In genomic region chr1:40699787-40700186, GRCh38 we compare ENCODE assay signal across 1 cellular context.
TF ChIP-seq lines count a peak whose summit lies in the region.

No MANE protein-coding gene starts in this region.

TF ChIP-seq in GM12878, 131 proteins besides CTCF, POLR2A, EP300 and RAD21 (continued from another document and continues in another):
- TF ChIP-seq ELK1 (IDR thresholded peaks at IDR 0.05; ENCODE audit: low read depth, low read length) (no peak), ZNF384 (IDR thresholded peaks at IDR 0.05; ENCODE audit: borderline replicate concordance, low read depth, low read length) (no peak), EED (IDR thresholded peaks at IDR 0.05; ENCODE audit: low read depth) (0 out of 2 replicates have a peak, but pooled peaks have one; percentile 23), NRF1 (conservative IDR thresholded peaks at IDR 0.05; ENCODE audit: low read depth, low read length) (no peak), HDAC6 (IDR thresholded peaks at IDR 0.05; ENCODE audit: unreplicated experiment) (no peak), CEBPB (IDR thresholded peaks at IDR 0.05; ENCODE audit: borderline replicate concordance in 1 of 2, low read depth in 2 of 2, low read length in 2 of 2) (no peak), CBX5 (IDR thresholded peaks at IDR 0.05; ENCODE audit: low read depth) (no peak), NKRF (conservative IDR thresholded peaks at IDR 0.05) (no peak), BRCA1 (IDR thresholded peaks at IDR 0.05; ENCODE audit: low read depth, low read length) (no peak), USF2 (IDR thresholded peaks at IDR 0.05; ENCODE audit: borderline replicate concordance, low read depth, low read length) (no peak), ZBTB4 (CRISPR knock-in tag; IDR thresholded peaks at IDR 0.05) (no peak), ETV6 (conservative IDR thresholded peaks at IDR 0.05 in 1 of 2, IDR thresholded peaks at IDR 0.05 in 1 of 2; ENCODE audit: borderline replicate concordance in 1 of 2, low read depth in 1 of 2) (no peak), CBFB (IDR thresholded peaks at IDR 0.05; ENCODE audit: low read depth) (no peak), PML (IDR thresholded peaks at IDR 0.05; ENCODE audit: low read length) (no peak), BACH1 (IDR thresholded peaks at IDR 0.05; ENCODE audit: borderline replicate concordance) (no peak), SREBF2 (IDR thresholded peaks at IDR 0.05; ENCODE audit: low read length) (no peak), SMC3 (IDR thresholded peaks at IDR 0.05; ENCODE audit: borderline replicate concordance, low read length) (no peak), FOXM1 (IDR thresholded peaks at IDR 0.05; ENCODE audit: low read depth, low read length) (peak; percentile 62; the same call in 1 of the 2 replicates), NR2F1 (conservative IDR thresholded peaks at IDR 0.05) (no peak), EZH2 (IDR thresholded peaks at IDR 0.05; ENCODE audit: borderline replicate concordance, control insufficient read depth, low read depth, low read length) (no peak), CHD2 (IDR thresholded peaks at IDR 0.05; ENCODE audit: borderline replicate concordance, low read depth, low read length) (no peak), RFX5 (IDR thresholded peaks at IDR 0.05; ENCODE audit: low read depth, low read length) (no peak), KAT2A (conservative IDR thresholded peaks at IDR 0.05; ENCODE audit: control insufficient read depth, low read depth, low read length) (no peak), MEF2B (IDR thresholded peaks at IDR 0.05; ENCODE audit: partially characterized antibody, poor library complexity, severe bottlenecking) (no peak), MXI1 (IDR thresholded peaks at IDR 0.05; ENCODE audit: low read depth, low read length) (no peak), ZNF687 (IDR thresholded peaks at IDR 0.05) (no peak), SUPT20H (IDR thresholded peaks at IDR 0.05; ENCODE audit: borderline replicate concordance, control insufficient read depth, low read depth, low read length) (no peak), RUNX3 (IDR thresholded peaks at IDR 0.05; ENCODE audit: low read length) (peak; percentile 66), NFIC (IDR thresholded peaks at IDR 0.05; ENCODE audit: low read depth, low read length) (0 out of 2 replicates have a peak, but pooled peaks have one; percentile 52), RBBP5 (conservative IDR thresholded peaks at IDR 0.05) (no peak), GATAD2B (conservative IDR thresholded peaks at IDR 0.05; ENCODE audit: low read depth) (no peak), TCF3 (IDR thresholded peaks at IDR 0.05; ENCODE audit: borderline replicate concordance, insufficient read depth, low read depth, low read length) (no peak), ATF7 (IDR thresholded peaks at IDR 0.05; ENCODE audit: low read depth) (no peak), ZNF274 (IDR thresholded peaks at IDR 0.05; ENCODE audit: insufficient read depth, insufficient read length) (no peak), POU2F2 (IDR thresholded peaks at IDR 0.05; ENCODE audit: borderline replicate concordance, low read depth, low read length) (peak; percentile 77; the same call in 2 of the 3 replicates), BCLAF1 (IDR thresholded peaks at IDR 0.05) (no peak), WRNIP1 (IDR thresholded peaks at IDR 0.05; ENCODE audit: borderline replicate concordance, low read depth, low read length) (no peak), POLR2AphosphoS5 (IDR thresholded peaks at IDR 0.05; ENCODE audit: low read length) (0 out of 2 replicates have a peak, but pooled peaks have one; percentile 28), MTA2 (IDR thresholded peaks at IDR 0.05; ENCODE audit: low read depth) (no peak), PAX5 (IDR thresholded peaks at IDR 0.05; ENCODE audit: borderline replicate concordance, low read depth, low read length) (peak; percentile 85), SPI1 (IDR thresholded peaks at IDR 0.05; ENCODE audit: borderline replicate concordance, insufficient read depth, low read depth, low read length) (no peak), RELB (IDR thresholded peaks at IDR 0.05; ENCODE audit: low read depth) (no peak), NR2C2 (IDR thresholded peaks at IDR 0.05; ENCODE audit: borderline replicate concordance, control insufficient read depth, insufficient read length, low read depth) (no peak)
